In the genomic region with DNA sequence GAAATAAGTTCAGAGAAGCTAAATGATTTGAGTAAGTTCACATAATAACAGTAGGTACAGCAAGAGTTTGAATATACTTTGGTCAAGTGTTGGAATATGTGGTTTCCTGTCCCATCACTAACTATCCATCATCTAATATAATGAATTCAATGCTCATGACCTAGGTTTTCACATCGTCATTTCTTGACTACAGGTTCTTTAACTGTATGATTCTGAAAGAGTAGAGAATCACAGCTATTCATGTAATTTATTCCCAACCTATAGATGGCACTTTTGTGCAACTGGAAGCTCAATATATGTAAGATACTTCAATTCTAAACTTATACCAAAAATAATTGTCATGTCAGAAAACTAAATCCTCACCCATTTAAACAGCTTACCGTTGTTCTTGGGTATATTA, we compare ENCODE assay signal across 1 cellular context.
TF ChIP-seq lines count a peak whose summit lies in the region.

No MANE protein-coding gene starts in this region.

TF ChIP-seq in neural cell, 6 proteins besides CTCF, POLR2A, EP300 and RAD21 (continued from another document):
- no peak for TF ChIP-seq EZH2 (IDR thresholded peaks at IDR 0.05; ENCODE audit: borderline replicate concordance, insufficient read depth, low read length, poor library complexity, severe bottlenecking)
